Comparison of ENCODE assay signal across 1 cellular context in genomic region chr4:140152015-140152703, GRCh38.
TF ChIP-seq lines count a peak whose summit lies in the region.

No MANE protein-coding gene starts in this region.

TF ChIP-seq in HEK293, 187 proteins besides CTCF, POLR2A, EP300 and RAD21 (continued from another document and continues in another):
- no peak for TF ChIP-seq ZNF837 (tag by site-specific recombination; IDR thresholded peaks at IDR 0.05)
- TF ChIP-seq ZNF175 (tag by site-specific recombination; IDR thresholded peaks at IDR 0.05): no peak
- TF ChIP-seq ZNF580 (tag by site-specific recombination; IDR thresholded peaks at IDR 0.05): peak; percentile 0; the same call in 1 of the 2 replicates
- TF ChIP-seq ZNF785 (tag by site-specific recombination; IDR thresholded peaks at IDR 0.05): no peak
- TF ChIP-seq ZNF529 (tag by site-specific recombination; IDR thresholded peaks at IDR 0.05; ENCODE audit: insufficient replicate concordance): no peak
- no peak for TF ChIP-seq ZNF585B (tag by site-specific recombination; IDR thresholded peaks at IDR 0.05)
- no peak for TF ChIP-seq ZNF391 (tag by site-specific recombination; IDR thresholded peaks at IDR 0.05; ENCODE audit: borderline replicate concordance, low read depth)
- TF ChIP-seq ZNF10 (tag by site-specific recombination; IDR thresholded peaks at IDR 0.05): no peak
- TF ChIP-seq ZNF473 (tag by site-specific recombination; IDR thresholded peaks at IDR 0.05): no peak
- TF ChIP-seq ZNF157 (tag by site-specific recombination; IDR thresholded peaks at IDR 0.05): no peak
- TF ChIP-seq ZSCAN5A (tag by site-specific recombination; IDR thresholded peaks at IDR 0.05): no peak
- TF ChIP-seq ZNF133 (tag by site-specific recombination; IDR thresholded peaks at IDR 0.05): no peak
- no peak for TF ChIP-seq TCF7L2 (IDR thresholded peaks at IDR 0.05; ENCODE audit: borderline replicate concordance, low read depth, low read length)
- no peak for TF ChIP-seq ZBTB7A (tag by site-specific recombination; IDR thresholded peaks at IDR 0.05; ENCODE audit: low read depth)
- peak; percentile 84; the same call in 1 of the 2 replicates for TF ChIP-seq PATZ1 (tag by site-specific recombination; IDR thresholded peaks at IDR 0.05)
- no peak for TF ChIP-seq ZNF768 (tag by site-specific recombination; IDR thresholded peaks at IDR 0.05)
- TF ChIP-seq ZNF843 (tag by site-specific recombination; IDR thresholded peaks at IDR 0.05): no peak
- peak; percentile 8 for TF ChIP-seq GLIS2 (tag by site-specific recombination; IDR thresholded peaks at IDR 0.05)
- TF ChIP-seq ZNF280C (tag by site-specific recombination; IDR thresholded peaks at IDR 0.05): no peak
- TF ChIP-seq ZNF501 (tag by site-specific recombination; IDR thresholded peaks at IDR 0.05): no peak; the same call in 1 of the 2 replicates
- TF ChIP-seq ZNF677 (tag by site-specific recombination; IDR thresholded peaks at IDR 0.05): no peak
- TF ChIP-seq HOXD13 (CRISPR knock-in tag; IDR thresholded peaks at IDR 0.05; ENCODE audit: borderline replicate concordance): no peak
- no peak for TF ChIP-seq PRDM2 (tag by site-specific recombination; IDR thresholded peaks at IDR 0.05; ENCODE audit: borderline replicate concordance)
- TF ChIP-seq ZSCAN18 (tag by site-specific recombination; IDR thresholded peaks at IDR 0.05): no peak
- TF ChIP-seq ZNF354C (tag by site-specific recombination; IDR thresholded peaks at IDR 0.05; ENCODE audit: borderline replicate concordance, low read depth): no peak
- no peak for TF ChIP-seq MZF1 (tag by site-specific recombination; IDR thresholded peaks at IDR 0.05; ENCODE audit: borderline replicate concordance)
- no peak for TF ChIP-seq KLF17 (tag by site-specific recombination; IDR thresholded peaks at IDR 0.05)
- TF ChIP-seq OVOL3 (tag by site-specific recombination; IDR thresholded peaks at IDR 0.05): no peak
- TF ChIP-seq ZNF112 (tag by site-specific recombination; IDR thresholded peaks at IDR 0.05): no peak
- no peak for TF ChIP-seq ZNF510 (tag by site-specific recombination; IDR thresholded peaks at IDR 0.05; ENCODE audit: insufficient replicate concordance)
- no peak; the same call in 1 of the 2 replicates for TF ChIP-seq ZBTB8A (tag by site-specific recombination; IDR thresholded peaks at IDR 0.05)
- TF ChIP-seq ZNF280D (tag by site-specific recombination; IDR thresholded peaks at IDR 0.05): no peak
- TF ChIP-seq ZNF341 (tag by site-specific recombination; IDR thresholded peaks at IDR 0.05; ENCODE audit: low read depth): peak; percentile 76; the same call in 1 of the 2 replicates
- TF ChIP-seq ZBTB21 (tag by site-specific recombination; IDR thresholded peaks at IDR 0.05): no peak
- TF ChIP-seq ZNF184 (tag by site-specific recombination; IDR thresholded peaks at IDR 0.05): no peak
- TF ChIP-seq ZNF530 (tag by site-specific recombination; IDR thresholded peaks at IDR 0.05; ENCODE audit: low read depth): no peak
- TF ChIP-seq ZNF214 (tag by site-specific recombination; IDR thresholded peaks at IDR 0.05; ENCODE audit: borderline replicate concordance): no peak
- no peak for TF ChIP-seq ZNF324 (tag by site-specific recombination; IDR thresholded peaks at IDR 0.05)
- no peak for TF ChIP-seq ZNF404 (tag by site-specific recombination; IDR thresholded peaks at IDR 0.05)
- no peak for TF ChIP-seq REST (tag by site-specific recombination; IDR thresholded peaks at IDR 0.05)
- TF ChIP-seq ZNF302 (tag by site-specific recombination; IDR thresholded peaks at IDR 0.05; ENCODE audit: low read depth): no peak
